10 cellular contexts compared by ENCODE assay signal in genomic region chr22:40094449-40094848, GRCh38.
DNase-seq lines count a peak whose midpoint lies in the region; ATAC-seq and TF ChIP-seq lines count a peak whose summit lies in the region.
"Had no signal": no experiment of that assay in that cellular context is flagged by ENCODE, and none has a peak within 500 bp of the region (broad histone marks: within the 10 kb centered on the region; RNA-seq: fewer than 3 reads in every experiment).

No MANE protein-coding gene starts in this region.

- DNase-seq in CD4-positive, alpha-beta memory T cell, result peak in 2 of 5 donors; percentile 14 to 23
- DNase-seq in HFFc6 (no peak), adipocyte (ENCODE audit: low read depth) (peak; percentile 63), nucleus accumbens (lab: John Stamatoyannopoulos, UW) (no peak), DMS 273 (lab: John Stamatoyannopoulos, UW; ENCODE audit: unreplicated experiment) (no peak), pons (ENCODE audit: low spot score) (no peak)
- DNase-seq: effector CD4-positive, alpha-beta T cell; NCI-H2171 had no signal

- peak overlapping the region; percentile 1 to 86 (median 51) for H3K4me3 Mint-ChIP-seq in CD4-positive, alpha-beta memory T cell
- peak overlapping the region; percentile 25 for H3K4me3 Mint-ChIP-seq in HFFc6

- H3K27me3 ChIP-seq in CD4-positive, alpha-beta memory T cell (ENCODE audit: insufficient read depth, low read length), result no peaks in the 10 kb centered on the region
- H3K27me3 ChIP-seq in adipocyte (replicated peaks; ENCODE audit: control insufficient read depth, insufficient read depth, low read length) (no peaks in the 10 kb centered on the region), mucosa of rectum (ENCODE audit: control insufficient read depth in 2 of 2, insufficient read depth in 2 of 2, low read length in 2 of 2) (no peaks in the 10 kb centered on the region)

- H3K4me1 ChIP-seq in CD4-positive, alpha-beta memory T cell (ENCODE audit: insufficient read depth, low read length), result peaks cover 73% of the 10 kb centered on the region
- H3K4me1 ChIP-seq in adipocyte (ENCODE audit: control insufficient read depth, insufficient read depth, low read length), result peaks cover 20% of the 10 kb centered on the region
- H3K4me1 ChIP-seq in mucosa of rectum (ENCODE audit: control insufficient read depth in 2 of 2, insufficient read depth in 2 of 2, low read length in 2 of 2), result peaks cover 0 to 2% of the 10 kb centered on the region in 2 donors

- peak overlapping the region; percentile 0 for H3K9ac ChIP-seq in adipocyte (ENCODE audit: low read length)
- no peak overlapping the region for H3K9ac ChIP-seq in mucosa of rectum (ENCODE audit: low read depth in 1 of 2, low read length in 2 of 2)

- CTCF ChIA-PET in CD4-positive, alpha-beta memory T cell (lab: Charles Lee; ENCODE audit: partially characterized antibody), result no interaction called here

- no peak overlapping the region for H3K4me3 ChIP-seq in CD4-positive, alpha-beta memory T cell (ENCODE audit: low read length in 2 of 2)
- H3K4me3 ChIP-seq in adipocyte (ENCODE audit: low read length) (peak overlapping the region; percentile 40), mucosa of rectum (ENCODE audit: low read length in 2 of 2) (peak overlapping the region; percentile 0 to 14)

- no peak for TF ChIP-seq CTCF in HFFc6 (IDR thresholded peaks at IDR 0.05)

- POLR2A ChIA-PET in CD4-positive, alpha-beta memory T cell (lab: Charles Lee; ENCODE audit: partially characterized antibody), result no interaction called here

- no peaks in the 10 kb centered on the region for H3K9me3 ChIP-seq in CD4-positive, alpha-beta memory T cell (ENCODE audit: control insufficient read depth in 1 of 2, low read length in 2 of 2)
- H3K9me3 ChIP-seq in adipocyte (ENCODE audit: control insufficient read depth, low read length) (no peaks in the 10 kb centered on the region), mucosa of rectum (ENCODE audit: control insufficient read depth in 2 of 2, low read length in 2 of 2) (no peaks in the 10 kb centered on the region)

- intact Hi-C loops in CD4-positive, alpha-beta memory T cell (cut with micrococcal nuclease), result no loop called here

- no peaks in the 10 kb centered on the region for H3K27me3 Mint-ChIP-seq in CD4-positive, alpha-beta memory T cell
- H3K27me3 Mint-ChIP-seq in HFFc6 (ENCODE audit: insufficient read depth), result peaks cover 4% of the 10 kb centered on the region

- peak overlapping the region in 6 of 7 donors; percentile 2 to 83 (median 31) for H3K27ac Mint-ChIP-seq in CD4-positive, alpha-beta memory T cell
- no peak overlapping the region for H3K27ac Mint-ChIP-seq in HFFc6

- H3K27ac ChIP-seq in CD4-positive, alpha-beta memory T cell (ENCODE audit: low read depth, low read length), result no peak overlapping the region
- H3K27ac ChIP-seq in mucosa of rectum (ENCODE audit: low read depth in 2 of 2, low read length in 2 of 2), result no peak overlapping the region

- peaks cover 0 to 3% (median 0%) of the 10 kb centered on the region in 8 donors for H3K9me3 Mint-ChIP-seq in CD4-positive, alpha-beta memory T cell
- H3K9me3 Mint-ChIP-seq in HFFc6, result no peaks in the 10 kb centered on the region

- H3K36me3 ChIP-seq in CD4-positive, alpha-beta memory T cell (ENCODE audit: insufficient read depth, low read length), result no peaks in the 10 kb centered on the region
- H3K36me3 ChIP-seq in adipocyte (ENCODE audit: control insufficient read depth, insufficient read depth, low read length, severe bottlenecking), result no peaks in the 10 kb centered on the region
- no peaks in the 10 kb centered on the region for H3K36me3 ChIP-seq in mucosa of rectum (ENCODE audit: control insufficient read depth in 2 of 2, insufficient read depth in 2 of 2, low read length in 2 of 2)

- ATAC-seq in HG02981 (IDR thresholded peaks at IDR 0.05; ENCODE audit: unreplicated experiment), result no peak

- H3K4me1 Mint-ChIP-seq in CD4-positive, alpha-beta memory T cell, result peaks cover 50 to 78% (median 66%) of the 10 kb centered on the region in 4 donors
- H3K4me1 Mint-ChIP-seq in HFFc6 (ENCODE audit: low read depth), result peaks cover 12% of the 10 kb centered on the region

- peaks cover 0 to 7% of the 10 kb centered on the region in 2 donors for H3K36me3 Mint-ChIP-seq in CD4-positive, alpha-beta memory T cell
- no peaks in the 10 kb centered on the region for H3K36me3 Mint-ChIP-seq in HFFc6 (ENCODE audit: low read depth)

Comparison
In these comparisons a context has a peak if more than half of its experiments do, and no peak if none do; other contexts are left out.
1. H3K4me3 ChIP-seq: peak in adipocyte (single experiment) and mucosa of rectum (2 of 2); none in CD4-positive, alpha-beta memory T cell (0 of 2).